Comparison of ENCODE assay signal across 8 cellular contexts in the genomic region with DNA sequence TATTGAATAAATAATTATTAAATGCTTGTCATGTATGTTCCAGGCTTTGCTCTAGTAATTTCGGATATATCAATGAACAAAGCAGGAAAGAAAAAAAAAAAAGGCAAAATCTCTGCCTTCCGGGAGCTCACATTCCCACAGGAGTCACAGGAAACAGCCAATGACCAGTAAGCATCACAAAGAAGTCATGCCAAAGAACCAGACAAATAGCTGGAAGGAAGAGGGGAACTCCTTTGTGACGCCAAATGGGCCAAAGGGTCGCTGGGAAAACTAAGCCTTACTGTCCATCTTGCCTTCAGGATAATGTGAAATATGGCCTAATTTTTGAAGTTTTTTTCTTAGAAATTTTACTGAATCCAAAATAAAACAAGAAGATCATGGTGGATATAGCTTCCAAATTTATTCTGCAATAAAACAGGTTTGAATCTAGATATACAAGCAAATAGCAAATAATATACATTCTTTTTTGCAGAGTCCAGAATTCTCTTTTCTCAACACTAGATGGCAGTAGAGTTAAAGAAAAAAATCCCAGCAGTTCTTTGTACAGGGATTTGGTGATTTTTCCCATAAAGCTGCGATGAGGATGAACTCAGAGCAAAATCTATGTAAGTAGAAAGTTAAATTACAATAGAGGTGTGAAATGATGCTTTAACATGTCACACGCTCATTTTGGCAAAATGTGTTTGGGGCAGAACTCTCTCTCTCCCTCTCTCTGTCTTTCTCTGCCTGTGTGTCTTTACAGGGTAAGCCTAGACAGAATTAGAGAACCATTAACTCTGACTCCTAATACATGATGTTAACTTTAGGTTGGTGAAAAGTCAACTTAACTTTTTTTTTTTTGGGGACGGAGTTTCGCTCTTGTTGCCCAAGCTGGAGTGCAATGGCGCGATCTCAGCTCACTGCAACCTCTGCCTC.
A peak's percentile ranks its signal among the peaks of the same experiment; 100 is the strongest.
DNase-seq lines count a peak whose midpoint lies in the region; ATAC-seq, FAIRE-seq and TF ChIP-seq lines count a peak whose summit lies in the region.

No MANE protein-coding gene starts in this region.

- 52 to 59% methylated on average over 10 of the region's 10 CpGs for WGBS in heart right ventricle, 2 donors
- WGBS in right cardiac atrium = 54% methylated on average over 10 of the region's 10 CpGs
- WGBS in H1 (ENCODE audit: extremely low coverage in 1 of 2, insufficient coverage in 1 of 2, insufficient read length in 1 of 2, insufficient replicate concordance in 2 of 2, low coverage in 1 of 2, low lambda C conversion rate in 2 of 2, missing lambda C conversion rate in 1 of 2), 2 experiments = 77% methylated on average over 10 of the region's 10 CpGs; no CpG with 5 or more reads in 1 of the 2 experiments

- peaks cover 26% of the 10 kb centered on the region for H3K27me3 Mint-ChIP-seq in nephron progenitor cell (ENCODE audit: low read depth, poor library complexity)
- H3K27me3 Mint-ChIP-seq in stimulated activated naive CD8-positive, alpha-beta T cell treated with anti-CD3 and anti-CD28 coated beads, Interleukin-15, amount 100 ng/mL, for 72 hours = no peaks in the 10 kb centered on the region
- peaks cover 37% of the 10 kb centered on the region for H3K27me3 Mint-ChIP-seq in T-helper 17 cell

- no peak overlapping the region for H3K9ac ChIP-seq in H1 (replicated peaks in 1 of 4; ENCODE audit: extremely low read depth in 1 of 4, low read depth in 3 of 4, low read length in 3 of 4)

- H3K79me1 ChIP-seq in H1 (ENCODE audit: low read depth, low read length) = no peaks in the 10 kb centered on the region

- H3K4me1 Mint-ChIP-seq in nephron progenitor cell (no peaks in the 10 kb centered on the region), T-helper 17 cell (no peaks in the 10 kb centered on the region)
- no peaks in the 10 kb centered on the region for H3K4me1 Mint-ChIP-seq in stimulated activated naive CD8-positive, alpha-beta T cell treated with anti-CD3 and anti-CD28 coated beads, Interleukin-15, amount 100 ng/mL, for 72 hours

- H3K27me3 ChIP-seq in heart right ventricle (peaks cover 0 to 12% (median under 1%) of the 10 kb centered on the region in 7 donors), right cardiac atrium (ENCODE audit: control insufficient read depth, insufficient read depth) (no peaks in the 10 kb centered on the region), H1 (replicated peaks in 1 of 4; ENCODE audit: control insufficient read depth in 3 of 4, extremely low read depth in 1 of 4, insufficient read depth in 3 of 4, low read length in 3 of 4) (peaks cover 18 to 36% (median 32%) of the 10 kb centered on the region in 4 experiments)

- no peak overlapping the region for H3K4ac ChIP-seq in H1 (replicated peaks; ENCODE audit: insufficient read length, low read depth, low read length)

- H3K27ac Mint-ChIP-seq in nephron progenitor cell = no peak overlapping the region
- no peak overlapping the region for H3K27ac Mint-ChIP-seq in stimulated activated naive CD8-positive, alpha-beta T cell treated with anti-CD3 and anti-CD28 coated beads, Interleukin-15, amount 100 ng/mL, for 72 hours
- no peak overlapping the region for H3K27ac Mint-ChIP-seq in T-helper 17 cell

- H3K4me3 Mint-ChIP-seq in nephron progenitor cell = no peak overlapping the region
- no peak overlapping the region for H3K4me3 Mint-ChIP-seq in stimulated activated naive CD8-positive, alpha-beta T cell treated with anti-CD3 and anti-CD28 coated beads, Interleukin-15, amount 100 ng/mL, for 72 hours
- no peak overlapping the region for H3K4me3 Mint-ChIP-seq in T-helper 17 cell

- no peak overlapping the region for H2BK120ac ChIP-seq in H1 (replicated peaks; ENCODE audit: low read depth, low read length)

- H3K4me3 ChIP-seq in heart right ventricle (no peak overlapping the region), right cardiac atrium (ENCODE audit: low read length) (no peak overlapping the region), H1 (ENCODE audit: extremely low read depth in 1 of 4, insufficient read depth in 2 of 4, low read depth in 3 of 4, low read length in 4 of 4) (no peak overlapping the region)

- H2AFZ ChIP-seq in H1 (ENCODE audit: low read length) = no peak overlapping the region

- peak; percentile 56 to 84 (median 74) for TF ChIP-seq CTCF in heart right ventricle (IDR thresholded peaks at IDR 0.05)
- TF ChIP-seq CTCF in H1 (IDR thresholded peaks at IDR 0.05; ENCODE audit: control extremely low read depth in 1 of 3, insufficient read depth in 1 of 3, low read depth in 1 of 3, low read length in 3 of 3) = peak in 2 of 3 experiments; percentile 33 to 36; a peak in 2 of 4 replicates
- TF ChIP-seq CTCF in nephron progenitor cell (IDR thresholded peaks at IDR 0.05) = peak; percentile 77

- no peak overlapping the region for H3K56ac ChIP-seq in H1 (replicated peaks; ENCODE audit: insufficient read length, low read depth, low read length)

- no peak overlapping the region for H4K5ac ChIP-seq in H1 (ENCODE audit: insufficient read length, low read depth, low read length)

- no peak overlapping the region for H2BK5ac ChIP-seq in H1 (ENCODE audit: low read depth, low read length)

- H2BK12ac ChIP-seq in H1 (ENCODE audit: low read depth, low read length) = no peak overlapping the region

- no peaks in the 10 kb centered on the region for H3K36me3 ChIP-seq in heart right ventricle
- H3K36me3 ChIP-seq in H1 (ENCODE audit: control insufficient read depth in 2 of 4, insufficient read depth in 4 of 4, low read length in 3 of 4) = no peaks in the 10 kb centered on the region; a peak in 2 of 8 replicates

- peak; percentile 45 for FAIRE-seq in H1 (lab: Jason Lieb, UNC)

- POLR2A ChIA-PET in H1 (lab: Charles Lee; ENCODE audit: partially characterized antibody) = interaction anchor here (1.1 kb wide), 1 partner anchor 8 kb away, joined by 3 read pairs; no protein-coding TSS in a partner anchor

- TF ChIP-seq POLR2A in H1 (IDR thresholded peaks at IDR 0.05; ENCODE audit: control extremely low read depth in 1 of 2, low read depth in 2 of 2, low read length in 2 of 2) = no peak

- H2AK5ac ChIP-seq in H1 (ENCODE audit: low read depth, low read length) = no peak overlapping the region

- no peak overlapping the region for H2BK20ac ChIP-seq in H1 (ENCODE audit: low read length)

- DNase-seq in heart right ventricle = no peak
- no peak for DNase-seq in right cardiac atrium
- peak; percentile 0 for DNase-seq in NCI-H524 treated with DMSO at 0.1 percent for 48 hours (lab: John Stamatoyannopoulos, UW)
- DNase-seq in H1 (ENCODE audit: low read depth in 1 of 2, low spot score in 2 of 2) = no peak
- DNase-seq in nephron progenitor cell = no peak
- DNase-seq in stimulated activated naive CD8-positive, alpha-beta T cell treated with anti-CD3 and anti-CD28 coated beads, Interleukin-15, amount 100 ng/mL, for 72 hours = no peak
- DNase-seq in T-helper 17 cell = no peak

- H3K4me1 ChIP-seq in heart right ventricle (peaks cover 0 to 10% (median 0%) of the 10 kb centered on the region in 9 donors), right cardiac atrium (ENCODE audit: control insufficient read depth, insufficient read depth, low read length) (no peaks in the 10 kb centered on the region), H1 (replicated peaks in 1 of 4; ENCODE audit: control insufficient read depth in 3 of 4, insufficient read depth in 4 of 4, low read length in 3 of 4) (no peaks in the 10 kb centered on the region)

- H4K20me1 ChIP-seq in H1 (replicated peaks in 1 of 2; ENCODE audit: control insufficient read depth in 1 of 2, insufficient read depth in 2 of 2, low read length in 2 of 2) = peaks cover 0 to 2% of the 10 kb centered on the region in 2 experiments

- H3K18ac ChIP-seq in H1 (ENCODE audit: extremely low read depth, low read length) = no peak overlapping the region

- H3K27ac ChIP-seq in heart right ventricle = no peak overlapping the region
- no peak overlapping the region for H3K27ac ChIP-seq in right cardiac atrium (ENCODE audit: low read length)
- H3K27ac ChIP-seq in H1 (ENCODE audit: low read depth, low read length) = no peak overlapping the region

- no peak for TF ChIP-seq EP300 in H1 (IDR thresholded peaks at IDR 0.05; ENCODE audit: borderline replicate concordance in 1 of 2, low read depth in 2 of 2, low read length in 2 of 2)

- intact Hi-C loops in heart right ventricle (cut with DNase I) (loop anchor here in 5 of 10 donors (5.0 to 10.0 kb wide), 4 partner anchors 908 to 1261 kb away; no protein-coding TSS in a partner anchor), right cardiac atrium (cut with DNase I) (loop anchor here in 1 of 4 donors (10.0 kb wide), 1 partner anchor 1081 kb away; the partner anchor contains the start of gene DAPK1)

- H3K36me3 Mint-ChIP-seq in nephron progenitor cell (ENCODE audit: low read depth) = no peaks in the 10 kb centered on the region
- H3K36me3 Mint-ChIP-seq in T-helper 17 cell (ENCODE audit: low read depth) = no peaks in the 10 kb centered on the region

- peak; percentile 61 to 64 for TF ChIP-seq RAD21 in H1 (IDR thresholded peaks at IDR 0.05 in 1 of 2, conservative IDR thresholded peaks at IDR 0.05 in 1 of 2; ENCODE audit: low read depth in 2 of 2, low read length in 2 of 2)

- H3K79me2 ChIP-seq in H1 (ENCODE audit: control insufficient read depth in 1 of 2, insufficient read depth in 2 of 2, low read length in 2 of 2) = no peaks in the 10 kb centered on the region

- ATAC-seq in heart right ventricle = peak in 2 of 8 donors; percentile 49 to 67
- ATAC-seq in right cardiac atrium = no peak
- no peak for ATAC-seq in stimulated activated naive CD8-positive, alpha-beta T cell treated with anti-CD3 and anti-CD28 coated beads, Interleukin-15, amount 100 ng/mL, for 72 hours
- ATAC-seq in GM21717 (IDR thresholded peaks at IDR 0.05; ENCODE audit: unreplicated experiment) = no peak
- ATAC-seq in T-helper 17 cell = no peak

- H2BK15ac ChIP-seq in H1 (ENCODE audit: low read length) = no peak overlapping the region

- H3K14ac ChIP-seq in H1 (ENCODE audit: insufficient read length) = no peak overlapping the region

- no peak overlapping the region for H4K8ac ChIP-seq in H1 (ENCODE audit: extremely low read depth, insufficient read depth, low read length)

- no peak overlapping the region for H4K91ac ChIP-seq in H1 (replicated peaks; ENCODE audit: insufficient read length, low read length)

- H3K9me3 ChIP-seq in heart right ventricle = peaks cover 0 to 9% (median 0%) of the 10 kb centered on the region in 11 donors
- no peaks in the 10 kb centered on the region for H3K9me3 ChIP-seq in right cardiac atrium (ENCODE audit: control insufficient read depth, low read length)
- H3K9me3 ChIP-seq in H1 (ENCODE audit: insufficient read depth in 2 of 2, low read depth in 1 of 2, low read length in 1 of 2) = peaks cover 6 to 9% of the 10 kb centered on the region in 2 experiments; a peak in 3 of 4 replicates
- no peaks in the 10 kb centered on the region for H3K9me3 ChIP-seq in T-helper 17 cell (ENCODE audit: control insufficient read depth, low read length, poor library complexity, severe bottlenecking)

- H3K4me2 ChIP-seq in H1 (ENCODE audit: insufficient read depth in 1 of 2, low read depth in 2 of 2, low read length in 2 of 2) = no peak overlapping the region

- H3K23ac ChIP-seq in H1 (ENCODE audit: insufficient read length) = no peak overlapping the region

- peaks cover 10% of the 10 kb centered on the region for H3K9me3 Mint-ChIP-seq in nephron progenitor cell
- no peaks in the 10 kb centered on the region for H3K9me3 Mint-ChIP-seq in stimulated activated naive CD8-positive, alpha-beta T cell treated with anti-CD3 and anti-CD28 coated beads, Interleukin-15, amount 100 ng/mL, for 72 hours

- no peaks in the 10 kb centered on the region for H3K23me2 ChIP-seq in H1 (ENCODE audit: low read depth, low read length)

- CTCF ChIA-PET in H1 (lab: Charles Lee; ENCODE audit: partially characterized antibody) = interaction anchor here (0.6 to 3.1 kb wide), 35 partner anchors 9 to 924 kb away, joined by 3 to 25 read pairs (median 3); no protein-coding TSS in a partner anchor
